In the genomic region with DNA sequence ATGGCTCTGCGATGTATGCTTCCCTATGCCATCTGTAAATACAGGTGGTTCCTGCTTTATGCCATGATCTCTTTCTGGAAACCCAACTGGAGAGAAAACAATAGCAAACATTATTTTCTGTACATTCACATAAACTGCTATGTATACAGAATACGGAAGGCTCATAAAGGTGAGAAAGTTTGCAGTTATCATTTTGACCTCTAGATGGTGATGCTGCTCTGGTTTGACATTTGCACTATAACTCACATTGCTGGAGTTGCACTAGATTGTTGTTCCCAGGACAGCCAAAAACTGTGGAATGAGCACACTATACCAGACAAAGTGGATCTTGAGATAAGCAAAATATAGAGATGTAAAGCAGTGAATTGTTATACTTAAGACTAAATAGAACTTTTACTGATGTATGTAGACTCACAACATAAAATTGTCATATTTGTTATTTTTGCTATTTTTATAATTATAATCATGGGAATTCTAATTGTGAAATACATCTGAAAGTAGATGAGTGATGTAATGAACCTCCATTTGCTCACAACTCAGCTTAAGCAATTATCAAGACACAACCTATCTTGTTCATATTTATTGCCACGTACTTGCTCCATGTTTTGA, we compare ENCODE assay signal across 9 cellular contexts.
DNase-seq lines count a peak whose midpoint lies in the region; ATAC-seq and TF ChIP-seq lines count a peak whose summit lies in the region.
"Had no signal": no experiment of that assay in that cellular context is flagged by ENCODE, and none has a peak within 500 bp of the region (broad histone marks: within the 10 kb centered on the region; RNA-seq: fewer than 3 reads in every experiment).

No MANE protein-coding gene starts in this region.

- H3K36me3 ChIP-seq in colonic mucosa (no peaks in the 10 kb centered on the region), mucosa of descending colon (ENCODE audit: low read depth) (no peaks in the 10 kb centered on the region)

- peak; percentile 8 for DNase-seq in COLO668 (lab: John Stamatoyannopoulos, UW; ENCODE audit: unreplicated experiment)
- peak; percentile 55 for DNase-seq in NCI-H526 treated with DMSO at 0.1 percent for 48 hours (lab: John Stamatoyannopoulos, UW)
- peak; percentile 17 for DNase-seq in colonic mucosa
- peak in 1 of 3 donors; percentile 35 for DNase-seq in mucosa of descending colon
- no peak for DNase-seq in stimulated activated effector memory CD8-positive, alpha-beta T cell treated with anti-CD3 and anti-CD28 coated beads, Interleukin-12 subunit alpha, Interleukin-12 subunit beta, amount 100 ng/mL, for 72 hours (ENCODE audit: low spot score in 2 of 2)
- no peak for DNase-seq in NK-92 treated with Interleukin-12 subunit alpha and Interleukin-12 subunit beta, amount 100 ng/mL, for 24 hours (lab: John Stamatoyannopoulos, UW)

- no peak overlapping the region for H3K4me3 ChIP-seq in colonic mucosa
- no peak overlapping the region for H3K4me3 ChIP-seq in mucosa of descending colon

- H3K4me1 ChIP-seq in colonic mucosa: no peaks in the 10 kb centered on the region
- no peaks in the 10 kb centered on the region for H3K4me1 ChIP-seq in mucosa of descending colon (ENCODE audit: low read depth)

- no peak overlapping the region for H3K27ac Mint-ChIP-seq in stimulated activated effector memory CD8-positive, alpha-beta T cell treated with anti-CD3 and anti-CD28 coated beads, Interleukin-12 subunit alpha, Interleukin-12 subunit beta, amount 100 ng/mL, for 72 hours
- H3K27ac Mint-ChIP-seq: memory B cell had no signal

- H3K4me3 Mint-ChIP-seq in stimulated activated effector memory CD8-positive, alpha-beta T cell treated with anti-CD3 and anti-CD28 coated beads, Interleukin-12 subunit alpha, Interleukin-12 subunit beta, amount 100 ng/mL, for 72 hours: no peak overlapping the region
- H3K4me3 Mint-ChIP-seq: memory B cell had no signal

- no peak overlapping the region for H3K9ac ChIP-seq in colonic mucosa (ENCODE audit: low read depth in 2 of 2, low read length in 2 of 2)

- H3K9me3 ChIP-seq in colonic mucosa: no peaks in the 10 kb centered on the region
- H3K9me3 ChIP-seq in mucosa of descending colon: no peaks in the 10 kb centered on the region

- no peaks in the 10 kb centered on the region for H3K4me1 Mint-ChIP-seq in stimulated activated effector memory CD8-positive, alpha-beta T cell treated with anti-CD3 and anti-CD28 coated beads, Interleukin-12 subunit alpha, Interleukin-12 subunit beta, amount 100 ng/mL, for 72 hours
- H3K4me1 Mint-ChIP-seq: memory B cell had no signal

- no peak overlapping the region for H3K27ac ChIP-seq in colonic mucosa

- TF ChIP-seq CTCF in colonic mucosa (IDR thresholded peaks at IDR 0.05) (peak; percentile 42), mucosa of descending colon (IDR thresholded peaks at IDR 0.05) (no peak)

- no peaks in the 10 kb centered on the region for H3K27me3 ChIP-seq in colonic mucosa

- peaks cover 12% of the 10 kb centered on the region for H3K9me3 Mint-ChIP-seq in stimulated activated effector memory CD8-positive, alpha-beta T cell treated with anti-CD3 and anti-CD28 coated beads, Interleukin-12 subunit alpha, Interleukin-12 subunit beta, amount 100 ng/mL, for 72 hours
- H3K9me3 Mint-ChIP-seq: memory B cell had no signal

- peak; percentile 89 for ATAC-seq in GM19324 (IDR thresholded peaks at IDR 0.05; ENCODE audit: low FRiP score, unreplicated experiment)
- peak; percentile 87 for ATAC-seq in HG03196 (IDR thresholded peaks at IDR 0.05; ENCODE audit: unreplicated experiment)
- peak; percentile 56 for ATAC-seq in mucosa of descending colon
- ATAC-seq in stimulated activated effector memory CD8-positive, alpha-beta T cell treated with anti-CD3 and anti-CD28 coated beads, Interleukin-12 subunit alpha, Interleukin-12 subunit beta, amount 100 ng/mL, for 72 hours: no peak

- no peaks in the 10 kb centered on the region for H3K36me3 Mint-ChIP-seq in stimulated activated effector memory CD8-positive, alpha-beta T cell treated with anti-CD3 and anti-CD28 coated beads, Interleukin-12 subunit alpha, Interleukin-12 subunit beta, amount 100 ng/mL, for 72 hours
- H3K36me3 Mint-ChIP-seq: memory B cell had no signal

- intact Hi-C loops in colonic mucosa (cut with DNase I): loop anchor here (10.0 kb wide), 1 partner anchor 1969 kb away; no protein-coding TSS in a partner anchor
- intact Hi-C loops in mucosa of descending colon (cut with DNase I, micrococcal nuclease): no loop called here

Comparison
In these comparisons a context has a peak if more than half of its experiments do, and no peak if none do; other contexts are left out.
1. DNase-seq: peak in COLO668 (single experiment), NCI-H526 treated with DMSO at 0.1 percent for 48 hours (single experiment) and colonic mucosa (single experiment); none in stimulated activated effector memory CD8-positive, alpha-beta T cell treated with anti-CD3 and anti-CD28 coated beads, Interleukin-12 subunit alpha, Interleukin-12 subunit beta, amount 100 ng/mL, for 72 hours (0 of 2) and NK-92 treated with Interleukin-12 subunit alpha and Interleukin-12 subunit beta, amount 100 ng/mL, for 24 hours (single experiment).